ENCODE assay signal across 8 cellular contexts in the genomic region with DNA sequence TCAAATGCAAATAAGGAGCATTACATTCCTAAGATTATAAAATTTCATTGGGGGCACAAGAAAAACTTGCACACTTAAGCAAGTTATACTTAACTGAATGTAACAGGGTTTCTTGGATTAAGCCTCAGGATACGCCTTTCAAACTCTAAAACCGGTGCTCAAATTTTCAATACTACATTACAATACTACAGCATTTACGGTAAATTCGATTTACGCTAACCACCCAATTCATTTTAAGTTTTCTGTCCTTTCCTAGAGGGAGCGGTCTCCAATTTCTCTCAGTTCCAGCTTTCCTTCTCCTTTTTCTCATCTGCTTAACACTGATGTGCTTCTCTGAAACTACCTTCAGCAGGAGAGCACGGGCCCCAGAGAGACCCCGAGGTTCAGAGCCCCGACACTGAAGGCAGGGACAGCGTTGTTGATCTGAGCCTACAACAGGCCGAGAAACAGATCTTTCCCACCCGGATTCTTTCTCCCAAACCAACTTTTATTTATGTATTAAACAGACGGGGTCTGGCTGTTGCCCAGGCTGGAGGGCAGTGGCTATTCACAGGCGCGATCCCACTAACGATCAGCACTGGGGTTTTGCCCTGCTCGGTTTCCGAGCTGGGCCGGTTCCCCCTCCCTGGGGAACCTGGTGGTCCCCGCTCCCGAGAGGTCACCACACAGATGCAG. TPM values are rescaled to one million over a fixed set of nuclear protein-coding genes. Genes with fewer than 3 reads are reported as not detected.
DNase-seq lines count a peak whose midpoint lies in the region; ATAC-seq and TF ChIP-seq lines count a peak whose summit lies in the region.

No MANE protein-coding gene starts in this region.

- peaks cover 9% of the 10 kb centered on the region for H3K27me3 Mint-ChIP-seq in activated naive CD4-positive, alpha-beta T cell treated with anti-CD3 and anti-CD28 coated beads, Interleukin-2, amount 10 ng/mL, durations not matched to agents 7 days and 5 days
- H3K27me3 Mint-ChIP-seq in progenitor cell of endocrine pancreas: no peaks in the 10 kb centered on the region

- H3K36me3 Mint-ChIP-seq in activated naive CD4-positive, alpha-beta T cell treated with anti-CD3 and anti-CD28 coated beads, Interleukin-2, amount 10 ng/mL, durations not matched to agents 7 days and 5 days: peaks cover 26% of the 10 kb centered on the region
- peaks cover 2% of the 10 kb centered on the region for H3K36me3 Mint-ChIP-seq in progenitor cell of endocrine pancreas (ENCODE audit: insufficient read depth)

- H3K79me2 ChIP-seq in fibroblast of lung (ENCODE audit: control insufficient read depth, insufficient read depth, low read length): peaks cover 21% of the 10 kb centered on the region

- H3K36me3 ChIP-seq in SK-N-MC (ENCODE audit: insufficient read depth, low read length): peaks cover 3% of the 10 kb centered on the region
- H3K36me3 ChIP-seq in fibroblast of lung (ENCODE audit: control insufficient read depth, insufficient read depth, low read length): no peaks in the 10 kb centered on the region

- H3K9me3 Mint-ChIP-seq in activated naive CD4-positive, alpha-beta T cell treated with anti-CD3 and anti-CD28 coated beads, Interleukin-2, amount 10 ng/mL, durations not matched to agents 7 days and 5 days: no peaks in the 10 kb centered on the region
- no peaks in the 10 kb centered on the region for H3K9me3 Mint-ChIP-seq in progenitor cell of endocrine pancreas (ENCODE audit: low read depth)

- H2AFZ ChIP-seq in fibroblast of lung (ENCODE audit: low read length): peak overlapping the region; percentile 89

- H3K27ac ChIP-seq in SK-N-MC (no peak overlapping the region), fibroblast of lung (ENCODE audit: insufficient read depth, low read length) (peak overlapping the region; percentile 88)

- H3K27me3 ChIP-seq in fibroblast of lung (ENCODE audit: control insufficient read depth, insufficient read depth, low read length): no peaks in the 10 kb centered on the region

- CTCF ChIA-PET in activated naive CD4-positive, alpha-beta T cell treated with anti-CD3 and anti-CD28 coated beads, Interleukin-2, amount 10 ng/mL, durations not matched to agents 7 days and 5 days (lab: Charles Lee): interaction anchor here (1.2 to 2.6 kb wide), 5 partner anchors 18 to 126 kb away, joined by 3 to 29 read pairs (median 3); partner anchors contain the start of gene ZNF398

- H3K9ac ChIP-seq in SK-N-MC (ENCODE audit: insufficient read length) (peak overlapping the region; percentile 95), fibroblast of lung (ENCODE audit: insufficient read depth, low read length) (peak overlapping the region; percentile 93)

- no peaks in the 10 kb centered on the region for H4K20me1 ChIP-seq in fibroblast of lung (ENCODE audit: control insufficient read depth, extremely low read depth, insufficient read depth, low read length)

- H3K4me1 ChIP-seq in fibroblast of lung (ENCODE audit: control insufficient read depth, extremely low read depth, insufficient read depth, low read length): no peaks in the 10 kb centered on the region

- no peak for TF ChIP-seq CTCF in fibroblast of lung (conservative IDR thresholded peaks at IDR 0.05 in 1 of 2, IDR thresholded peaks at IDR 0.05 in 1 of 2; ENCODE audit: low read depth in 1 of 2, low read length in 2 of 2)
- TF ChIP-seq CTCF in progenitor cell of endocrine pancreas (IDR thresholded peaks at IDR 0.05; ENCODE audit: unreplicated experiment): no peak

- H3K9me3 ChIP-seq in SK-N-MC (ENCODE audit: low read depth, low read length): no peaks in the 10 kb centered on the region
- no peaks in the 10 kb centered on the region for H3K9me3 ChIP-seq in fibroblast of lung (ENCODE audit: control insufficient read depth, insufficient read depth, low read depth, low read length)

- no peak for DNase-seq in activated naive CD4-positive, alpha-beta T cell treated with anti-CD3 and anti-CD28 coated beads, Interleukin-2, amount 10 ng/mL, durations not matched to agents 7 days and 5 days
- DNase-seq in activated naive CD4-positive, alpha-beta T cell treated with anti-CD3 and anti-CD28 coated beads, Interleukin-2, amount 50 U/mL, for 16 hours: no peak
- DNase-seq in SK-N-MC (ENCODE audit: low read depth, low spot score): no peak
- DNase-seq in fibroblast of lung (ENCODE audit: low read depth in 2 of 2): peak; percentile 13 to 15
- no peak for DNase-seq in progenitor cell of endocrine pancreas (ENCODE audit: low spot score, unreplicated experiment)
- no peak for DNase-seq in effector CD4-positive, alpha-beta T cell
- no peak for DNase-seq in NCI-H1694 (lab: John Stamatoyannopoulos, UW)

- H3K4me3 ChIP-seq in SK-N-MC: peak overlapping the region; percentile 88
- H3K4me3 ChIP-seq in fibroblast of lung (replicated peaks in 1 of 4; ENCODE audit: control extremely low read depth in 1 of 4, insufficient read depth in 1 of 4, low read depth in 3 of 4, low read length in 4 of 4): peak overlapping the region; percentile 92 to 99 (median 98)

- no peak for ATAC-seq in HG02610 (IDR thresholded peaks at IDR 0.05; ENCODE audit: unreplicated experiment)

- H3K27ac Mint-ChIP-seq in activated naive CD4-positive, alpha-beta T cell treated with anti-CD3 and anti-CD28 coated beads, Interleukin-2, amount 10 ng/mL, durations not matched to agents 7 days and 5 days: peak overlapping the region; percentile 99
- H3K27ac Mint-ChIP-seq in progenitor cell of endocrine pancreas: peak overlapping the region; percentile 99

- peak overlapping the region; percentile 94 for H3K4me2 ChIP-seq in fibroblast of lung (ENCODE audit: extremely low read depth, insufficient read depth, low read length)

- peak overlapping the region; percentile 99 for H3K4me3 Mint-ChIP-seq in activated naive CD4-positive, alpha-beta T cell treated with anti-CD3 and anti-CD28 coated beads, Interleukin-2, amount 10 ng/mL, durations not matched to agents 7 days and 5 days
- peak overlapping the region; percentile 99 for H3K4me3 Mint-ChIP-seq in progenitor cell of endocrine pancreas (ENCODE audit: low read depth)

- peaks cover 26% of the 10 kb centered on the region for H3K4me1 Mint-ChIP-seq in activated naive CD4-positive, alpha-beta T cell treated with anti-CD3 and anti-CD28 coated beads, Interleukin-2, amount 10 ng/mL, durations not matched to agents 7 days and 5 days
- peaks cover 17% of the 10 kb centered on the region for H3K4me1 Mint-ChIP-seq in progenitor cell of endocrine pancreas (ENCODE audit: low read depth)

RNA-seq across cellular contexts. Expression of gene ZNF425, which starts 0.8 kb away (rescaled TPM):
- total RNA-seq in fibroblast of lung: 4.6 and 5.4 TPM in 2 replicates
- polyA plus RNA-seq in fibroblast of lung: 1.1 and 1.2 TPM in 2 replicates
- 1.3 and 2.3 TPM in 2 replicates for polyA plus RNA-seq in fibroblast of lung (2012)
- 0.85 and 1.2 TPM in 2 replicates for polyA minus RNA-seq in fibroblast of lung (ENCODE audit: low replicate concordance)
- total RNA-seq in progenitor cell of endocrine pancreas: 5.3 and 8.0 TPM in 2 replicates

RNA-seq across cellular contexts. Expression of gene ZNF398, which starts 21.9 kb away (rescaled TPM):
- total RNA-seq in fibroblast of lung: 5.9 and 7.3 TPM in 2 replicates
- 6.7 TPM in 2 replicates for polyA plus RNA-seq in fibroblast of lung
- polyA plus RNA-seq in fibroblast of lung (2012): 6.0 and 6.2 TPM in 2 replicates
- 34.3 and 43.6 TPM in 2 replicates for polyA minus RNA-seq in fibroblast of lung (ENCODE audit: low replicate concordance)
- total RNA-seq in progenitor cell of endocrine pancreas: 16.7 and 17.5 TPM in 2 replicates

RNA-seq across cellular contexts. Expression of gene ZNF786, which starts 34.8 kb away (rescaled TPM):
- total RNA-seq in fibroblast of lung (4.6 and 5.4 TPM in 2 replicates), progenitor cell of endocrine pancreas (18.0 and 20.6 TPM in 2 replicates)
- 1.7 and 1.8 TPM in 2 replicates for polyA plus RNA-seq in fibroblast of lung
- polyA plus RNA-seq in fibroblast of lung (2012): 1.7 and 2.0 TPM in 2 replicates
- 1.9 and 2.5 TPM in 2 replicates for polyA minus RNA-seq in fibroblast of lung (ENCODE audit: low replicate concordance)

Comparison
In these comparisons a context has a peak if more than half of its experiments do, and no peak if none do; other contexts are left out.
1. DNase-seq: peak in fibroblast of lung (2 of 2); none in activated naive CD4-positive, alpha-beta T cell treated with anti-CD3 and anti-CD28 coated beads, Interleukin-2, amount 10 ng/mL, durations not matched to agents 7 days and 5 days (single experiment), activated naive CD4-positive, alpha-beta T cell treated with anti-CD3 and anti-CD28 coated beads, Interleukin-2, amount 50 U/mL, for 16 hours (single experiment), SK-N-MC (single experiment), progenitor cell of endocrine pancreas (single experiment), effector CD4-positive, alpha-beta T cell (single experiment) and NCI-H1694 (single experiment).